In genomic region chr6:83417880-83418663, GRCh38 we compare ENCODE assay signal across 9 cellular contexts. TPM values are rescaled to one million over a fixed set of nuclear protein-coding genes. Genes with fewer than 3 reads are reported as not detected.
A peak's percentile ranks its signal among the peaks of the same experiment; 100 is the strongest.
DNase-seq lines count a peak whose midpoint lies in the region; ATAC-seq, FAIRE-seq and TF ChIP-seq lines count a peak whose summit lies in the region.
"Had no signal": no experiment of that assay in that cellular context is flagged by ENCODE, and none has a peak within 500 bp of the region (broad histone marks: within the 10 kb centered on the region; RNA-seq: fewer than 3 reads in every experiment).

No MANE protein-coding gene starts in this region.

- peaks cover 2% of the 10 kb centered on the region for H3K79me2 ChIP-seq in fibroblast of lung (ENCODE audit: control insufficient read depth, insufficient read depth, low read length)

- H3K36me3 ChIP-seq in fibroblast of lung (ENCODE audit: control insufficient read depth, insufficient read depth, low read length) = no peaks in the 10 kb centered on the region
- no peaks in the 10 kb centered on the region for H3K36me3 ChIP-seq in pancreas
- no peaks in the 10 kb centered on the region for H3K36me3 ChIP-seq in CD8-positive, alpha-beta memory T cell (ENCODE audit: insufficient read depth, low read length)

- H3K27ac Mint-ChIP-seq in CD8-positive, alpha-beta memory T cell = peak overlapping the region in 2 of 8 donors; percentile 51 to 52
- H3K27ac Mint-ChIP-seq: activated B cell treated with CpG ODN at 0.5 μM for 24 hours had no signal

- peaks cover 0 to 7% (median 4%) of the 10 kb centered on the region in 5 donors for H3K9me3 Mint-ChIP-seq in CD8-positive, alpha-beta memory T cell

- H3K9me3 ChIP-seq in fibroblast of lung (ENCODE audit: control insufficient read depth, insufficient read depth, low read depth, low read length) (no peaks in the 10 kb centered on the region), pancreas (no peaks in the 10 kb centered on the region)
- no peaks in the 10 kb centered on the region for H3K9me3 ChIP-seq in CD8-positive, alpha-beta memory T cell (ENCODE audit: low read length)

- H3K9ac ChIP-seq in fibroblast of lung (ENCODE audit: insufficient read depth, low read length) = no peak overlapping the region

- CTCF ChIA-PET in CD8-positive, alpha-beta memory T cell (lab: Charles Lee) = no interaction called here

- DNase-seq in GF-D8 (lab: John Stamatoyannopoulos, UW) = peak; percentile 26
- DNase-seq in RKO (ENCODE audit: low spot score) = peak; percentile 68
- peak; percentile 59 to 86 for DNase-seq in fibroblast of lung (ENCODE audit: low read depth in 2 of 2)
- no peak for DNase-seq in pancreas
- no peak for DNase-seq in CD8-positive, alpha-beta memory T cell
- no peak for DNase-seq in effector CD8-positive, alpha-beta T cell (lab: John Stamatoyannopoulos, UW)
- DNase-seq: activated B cell treated with CpG ODN at 0.5 μM for 24 hours had no signal

- H4K20me1 ChIP-seq in fibroblast of lung (ENCODE audit: control insufficient read depth, extremely low read depth, insufficient read depth, low read length) = no peaks in the 10 kb centered on the region

- no peak overlapping the region for H3K4me2 ChIP-seq in fibroblast of lung (ENCODE audit: extremely low read depth, insufficient read depth, low read length)

- H3K4me1 ChIP-seq in fibroblast of lung (ENCODE audit: control insufficient read depth, extremely low read depth, insufficient read depth, low read length) (no peaks in the 10 kb centered on the region), pancreas (peaks cover 0 to 4% (median 0%) of the 10 kb centered on the region in 3 donors)
- H3K4me1 ChIP-seq in CD8-positive, alpha-beta memory T cell (ENCODE audit: insufficient read depth, low read length) = no peaks in the 10 kb centered on the region

- POLR2A ChIA-PET in CD8-positive, alpha-beta memory T cell (lab: Charles Lee) = no interaction called here

- H3K4me1 Mint-ChIP-seq in CD8-positive, alpha-beta memory T cell = peaks cover 0 to 14% (median 4%) of the 10 kb centered on the region in 3 donors
- H3K4me1 Mint-ChIP-seq: activated B cell treated with CpG ODN at 0.5 μM for 24 hours had no signal

- H2AFZ ChIP-seq in fibroblast of lung (ENCODE audit: low read length) = no peak overlapping the region

- ATAC-seq in HG03039 (IDR thresholded peaks at IDR 0.05; ENCODE audit: unreplicated experiment) = peak; percentile 58
- ATAC-seq in pancreas = peak; percentile 70 to 84 (median 82)
- ATAC-seq in HG03139 (IDR thresholded peaks at IDR 0.05; ENCODE audit: unreplicated experiment) = no peak

- 71 to 73% methylated on average over 3 of the region's 3 CpGs for WGBS in pancreas, 2 donors

- no peak overlapping the region for H3K27ac ChIP-seq in fibroblast of lung (ENCODE audit: insufficient read depth, low read length)
- no peak overlapping the region for H3K27ac ChIP-seq in pancreas
- no peak overlapping the region for H3K27ac ChIP-seq in CD8-positive, alpha-beta memory T cell (ENCODE audit: low read depth, low read length)

- H3K4me3 Mint-ChIP-seq in CD8-positive, alpha-beta memory T cell = no peak overlapping the region
- H3K4me3 Mint-ChIP-seq: activated B cell treated with CpG ODN at 0.5 μM for 24 hours had no signal

- TF ChIP-seq CTCF in fibroblast of lung (conservative IDR thresholded peaks at IDR 0.05 in 1 of 2, IDR thresholded peaks at IDR 0.05 in 1 of 2; ENCODE audit: low read depth in 1 of 2, low read length in 2 of 2) = peak; percentile 63 to 72
- peak in 3 of 4 donors; percentile 20 to 44 (median 41) for TF ChIP-seq CTCF in pancreas (IDR thresholded peaks at IDR 0.05)

- peaks cover 0 to 3% of the 10 kb centered on the region in 2 donors for H3K27me3 Mint-ChIP-seq in CD8-positive, alpha-beta memory T cell
- H3K27me3 Mint-ChIP-seq: activated B cell treated with CpG ODN at 0.5 μM for 24 hours had no signal

- peak; percentile 74 for FAIRE-seq in pancreas (lab: Jason Lieb, UNC)

- H3K27me3 ChIP-seq in fibroblast of lung (ENCODE audit: control insufficient read depth, insufficient read depth, low read length) (no peaks in the 10 kb centered on the region), pancreas (no peaks in the 10 kb centered on the region)
- H3K27me3 ChIP-seq in CD8-positive, alpha-beta memory T cell (ENCODE audit: insufficient read depth, low read length, poor library complexity, severe bottlenecking) = no peaks in the 10 kb centered on the region

- no peaks in the 10 kb centered on the region for H3K36me3 Mint-ChIP-seq in CD8-positive, alpha-beta memory T cell

- intact Hi-C loops in pancreas (cut with DNase I) = loop anchor here (5.0 kb wide), 2 partner anchors 94 to 99 kb away; partner anchors contain the start of gene PRSS35 (in 1 of the 3)

- H3K4me3 ChIP-seq in fibroblast of lung (replicated peaks in 1 of 4; ENCODE audit: control extremely low read depth in 1 of 4, insufficient read depth in 1 of 4, low read depth in 3 of 4, low read length in 4 of 4) = no peak overlapping the region
- H3K4me3 ChIP-seq in pancreas = no peak overlapping the region
- H3K4me3 ChIP-seq in CD8-positive, alpha-beta memory T cell (ENCODE audit: low read length) = no peak overlapping the region

RNA-seq across cellular contexts. Expression of gene ME1, which starts 12.8 kb away (rescaled TPM):
- total RNA-seq in fibroblast of lung (22.1 and 44.3 TPM in 2 replicates), pancreas (1 to 10 TPM; 1.5 to 4.6 (median 3.2) TPM)
- polyA plus RNA-seq in fibroblast of lung (33.8 and 35.8 TPM in 2 replicates), pancreas (1 to 10 TPM; 2.1 to 3.1 TPM)
- polyA plus RNA-seq in fibroblast of lung (2012) = 40.0 and 43.2 TPM in 2 replicates
- 12.3 and 13.1 TPM in 2 replicates for polyA minus RNA-seq in fibroblast of lung (ENCODE audit: low replicate concordance)
- total RNA-seq in CD8-positive, alpha-beta memory T cell = under 1 TPM; 0.42 to 0.50 TPM
- polyA plus RNA-seq in CD8-positive, alpha-beta memory T cell = 4.9 TPM
- total RNA-seq: activated B cell treated with CpG ODN at 0.5 μM for 24 hours had no signal

Comparison
In these comparisons a context has a peak if more than half of its experiments do, and no peak if none do; other contexts are left out.
1. DNase-seq: peak in GF-D8 (single experiment), RKO (single experiment) and fibroblast of lung (2 of 2); none in pancreas (0 of 6), CD8-positive, alpha-beta memory T cell (0 of 5) and effector CD8-positive, alpha-beta T cell (single experiment).